ENCODE assay signal across 8 cellular contexts in genomic region chr19:3359850-3360493, GRCh38. TPM values are rescaled to one million over a fixed set of nuclear protein-coding genes. Genes with fewer than 3 reads are reported as not detected.
DNase-seq lines count a peak whose midpoint lies in the region; ATAC-seq and TF ChIP-seq lines count a peak whose summit lies in the region.

No MANE protein-coding gene starts in this region.

- no peak for TF ChIP-seq RAD21 in neural cell (conservative IDR thresholded peaks at IDR 0.05)

- peaks cover 0 to 1% (median 0%) of the 10 kb centered on the region in 7 donors for H3K9me3 Mint-ChIP-seq in CD4-positive, CD25-positive, alpha-beta regulatory T cell

- peaks cover 37% of the 10 kb centered on the region for H3K27me3 Mint-ChIP-seq in CD4-positive, CD25-positive, alpha-beta regulatory T cell

- H3K9ac ChIP-seq in neural cell (ENCODE audit: low read length), result peak overlapping the region; percentile 58

- peak overlapping the region; percentile 91 to 95 (median 93) for H3K4me3 Mint-ChIP-seq in CD4-positive, CD25-positive, alpha-beta regulatory T cell

- no peaks in the 10 kb centered on the region for H3K9me3 ChIP-seq in CD4-positive, CD25-positive, alpha-beta regulatory T cell (ENCODE audit: control insufficient read depth in 2 of 2, low read length in 2 of 2)
- H3K9me3 ChIP-seq in HAP-1 (no peaks in the 10 kb centered on the region), neural cell (ENCODE audit: low read length) (no peaks in the 10 kb centered on the region)

- peak overlapping the region; percentile 73 for H3K27ac ChIP-seq in CD4-positive, CD25-positive, alpha-beta regulatory T cell (ENCODE audit: insufficient read depth, low read length, poor library complexity, severe bottlenecking)
- H3K27ac ChIP-seq in neural cell (ENCODE audit: low read length), result no peak overlapping the region

- H2AFZ ChIP-seq in neural cell (ENCODE audit: low read depth, low read length), result no peak overlapping the region

- H3K4me1 ChIP-seq in CD4-positive, CD25-positive, alpha-beta regulatory T cell (ENCODE audit: control insufficient read depth, insufficient read depth, low read length, poor library complexity, severe bottlenecking), result peaks cover 31% of the 10 kb centered on the region
- peaks cover 4% of the 10 kb centered on the region for H3K4me1 ChIP-seq in HAP-1

- peaks cover under 1% of the 10 kb centered on the region for H3K36me3 Mint-ChIP-seq in CD4-positive, CD25-positive, alpha-beta regulatory T cell

- no peaks in the 10 kb centered on the region for H3K79me2 ChIP-seq in neural cell (replicated peaks; ENCODE audit: insufficient read depth, low read length)

- H3K27me3 ChIP-seq in CD4-positive, CD25-positive, alpha-beta regulatory T cell (ENCODE audit: control insufficient read depth, insufficient read depth, low read length), result no peaks in the 10 kb centered on the region
- H3K27me3 ChIP-seq in HAP-1 (ENCODE audit: low read depth) (no peaks in the 10 kb centered on the region), neural cell (ENCODE audit: insufficient read depth, low read depth, low read length) (peaks cover 74% of the 10 kb centered on the region)

- no peak for TF ChIP-seq EP300 in neural cell (conservative IDR thresholded peaks at IDR 0.05; ENCODE audit: poor library complexity, severe bottlenecking)

- H3K4me2 ChIP-seq in neural cell (ENCODE audit: low read length), result no peak overlapping the region

- peak overlapping the region in 1 of 3 donors; percentile 81 for H3K27ac Mint-ChIP-seq in CD4-positive, CD25-positive, alpha-beta regulatory T cell

- peaks cover 0 to 45% (median 22%) of the 10 kb centered on the region in 4 donors for H3K4me1 Mint-ChIP-seq in CD4-positive, CD25-positive, alpha-beta regulatory T cell

- no peak overlapping the region for H3K4me3 ChIP-seq in CD4-positive, CD25-positive, alpha-beta regulatory T cell (ENCODE audit: low read depth, low read length)
- peak overlapping the region; percentile 61 for H3K4me3 ChIP-seq in HAP-1
- H3K4me3 ChIP-seq in WI38 (ENCODE audit: low read depth, low read length), result peak overlapping the region; percentile 71
- H3K4me3 ChIP-seq in epithelial cell of esophagus (ENCODE audit: low read length), result peak overlapping the region; percentile 63
- peak overlapping the region; percentile 73 for H3K4me3 ChIP-seq in neural cell (ENCODE audit: low read length)

- no peaks in the 10 kb centered on the region for H3F3A ChIP-seq in neural cell (ENCODE audit: insufficient read depth, low read length, poor library complexity, severe bottlenecking)

- no peak for TF ChIP-seq CTCF in WI38 (IDR thresholded peaks at IDR 0.05; ENCODE audit: low read depth, low read length)
- no peak for TF ChIP-seq CTCF in epithelial cell of esophagus (IDR thresholded peaks at IDR 0.05; ENCODE audit: insufficient read depth, low read depth, low read length, missing control alignments)
- no peak for TF ChIP-seq CTCF in neural cell (IDR thresholded peaks at IDR 0.05; ENCODE audit: poor library complexity, severe bottlenecking)

- H3K36me3 ChIP-seq in CD4-positive, CD25-positive, alpha-beta regulatory T cell (ENCODE audit: control insufficient read depth, insufficient read depth, low read length), result no peaks in the 10 kb centered on the region
- H3K36me3 ChIP-seq in HAP-1 (replicated peaks) (no peaks in the 10 kb centered on the region), neural cell (ENCODE audit: insufficient read depth, low read length) (no peaks in the 10 kb centered on the region)

- in situ Hi-C loops in HAP-1 (cut with MboI; ENCODE audit: low sequenced_read_pairs) (no loop called here), KBM-7 (cut with MboI; ENCODE audit: low pct_unique_long_range_greater_than_20kb, low sequenced_read_pairs) (no loop called here)

- peak in 1 of 2 donors; percentile 40 for ATAC-seq in CD4-positive, CD25-positive, alpha-beta regulatory T cell (ENCODE audit: low read depth in 2 of 2)
- no peak for ATAC-seq in HG03139 (IDR thresholded peaks at IDR 0.05; ENCODE audit: unreplicated experiment)

- H3K9me2 ChIP-seq in neural cell (ENCODE audit: insufficient read depth, low read length), result no peaks in the 10 kb centered on the region

- H4K20me1 ChIP-seq in neural cell (ENCODE audit: insufficient read depth), result peaks cover 3% of the 10 kb centered on the region

- DNase-seq in CD4-positive, CD25-positive, alpha-beta regulatory T cell, result peak in 1 of 3 donors; percentile 49
- DNase-seq in HAP-1 (ENCODE audit: low spot score in 2 of 2), result peak in 1 of 2 experiments; percentile 54
- DNase-seq in epithelial cell of esophagus (ENCODE audit: low read depth), result peak; percentile 49
- DNase-seq in KBM-7, result no peak
- DNase-seq in SHP77 treated with DMSO at 0.1 percent for 48 hours (lab: John Stamatoyannopoulos, UW), result no peak

TF ChIP-seq in neural cell, 6 proteins besides CTCF, POLR2A, EP300 and RAD21:
- TF ChIP-seq REST (IDR thresholded peaks at IDR 0.05; ENCODE audit: borderline replicate concordance) (no peak), TAF1 (IDR thresholded peaks at IDR 0.05; ENCODE audit: low read depth) (no peak), EZH2 (IDR thresholded peaks at IDR 0.05; ENCODE audit: borderline replicate concordance, insufficient read depth, low read length, poor library complexity, severe bottlenecking) (no peak), SMC3 (conservative IDR thresholded peaks at IDR 0.05; ENCODE audit: poor library complexity) (no peak), MXI1 (conservative IDR thresholded peaks at IDR 0.05; ENCODE audit: poor library complexity, severe bottlenecking) (no peak), POLR2AphosphoS5 (IDR thresholded peaks at IDR 0.05) (no peak)
TF ChIP-seq in neural cell: peak in this region for 0.

RNA-seq across cellular contexts. Expression of gene NFIC, which starts 6.4 kb away (rescaled TPM):
- 17.8 TPM for total RNA-seq in CD4-positive, CD25-positive, alpha-beta regulatory T cell
- 1 to 10 TPM; 3.7 to 5.8 (median 4.0) TPM for polyA plus RNA-seq in CD4-positive, CD25-positive, alpha-beta regulatory T cell
- 0.18 and 0.24 TPM in 2 replicates for polyA plus RNA-seq in neural cell
- polyA minus RNA-seq in neural cell, result 1.4 and 3.2 TPM in 2 replicates
